ENCODE assay signal across 28 cellular contexts in the genomic region with DNA sequence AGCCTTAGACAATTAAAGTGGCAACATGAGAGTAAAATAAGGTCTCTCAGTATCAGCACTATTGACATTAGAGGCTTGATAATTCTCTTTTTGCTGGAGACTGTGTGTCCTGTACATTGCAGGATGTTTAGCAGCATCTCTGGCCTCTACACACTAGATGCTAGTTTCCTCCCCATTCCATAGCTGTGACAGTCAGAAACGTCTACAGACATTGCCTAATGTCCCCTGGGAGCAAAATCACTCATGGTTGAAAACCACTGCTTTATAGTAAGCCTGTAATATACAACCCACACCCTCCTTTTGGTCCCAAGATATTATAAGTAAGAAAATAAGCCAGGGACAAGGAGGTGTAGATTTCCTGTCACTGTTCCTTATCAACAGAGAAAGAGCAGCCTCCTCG.
DNase-seq lines count a peak whose midpoint lies in the region; ATAC-seq and TF ChIP-seq lines count a peak whose summit lies in the region.
"Had no signal": no experiment of that assay in that cellular context is flagged by ENCODE, and none has a peak within 500 bp of the region (broad histone marks: within the 10 kb centered on the region; RNA-seq: fewer than 3 reads in every experiment).

No MANE protein-coding gene starts in this region.

- H3K4me1 Mint-ChIP-seq in activated CD4-positive, alpha-beta T cell treated with anti-CD3 and anti-CD28 coated beads, Interleukin-2, amount 10 ng/mL, durations not matched to agents 24 days and 14 days, result no peaks in the 10 kb centered on the region
- H3K4me1 Mint-ChIP-seq: activated CD4-positive, alpha-beta T cell treated with anti-CD3 and anti-CD28 coated beads, Interleukin-2, amount 10 ng/mL, durations not matched to agents 7 days and 5 days; activated CD8-positive, alpha-beta memory T cell treated with anti-CD3 and anti-CD28 coated beads, Interleukin-2, amount 10 ng/mL, durations not matched to agents 7 days and 5 days; naive thymus-derived CD8-positive, alpha-beta T cell had no signal

- intact Hi-C loops in activated CD4-positive, alpha-beta T cell treated with anti-CD3 and anti-CD28 coated beads, Interleukin-2, amount 10 ng/mL, durations not matched to agents 24 days and 14 days (cut with micrococcal nuclease), result no loop called here

- DNase-seq in AG10803 (ENCODE audit: low read depth) (peak; percentile 76), HS-5 (ENCODE audit: low read depth) (peak; percentile 10), cardiac fibroblast (ENCODE audit: low read depth in 2 of 2) (peak; percentile 59 to 91), retina (peak; percentile 9)
- DNase-seq in activated CD4-positive, alpha-beta T cell treated with anti-CD3 and anti-CD28 coated beads, Interleukin-2, amount 10 ng/mL, durations not matched to agents 24 days and 14 days, result no peak
- DNase-seq: activated CD4-positive, alpha-beta T cell treated with anti-CD3 and anti-CD28 coated beads, Interleukin-2, amount 10 ng/mL, durations not matched to agents 7 days and 5 days; activated CD8-positive, alpha-beta memory T cell treated with anti-CD3 and anti-CD28 coated beads, Interleukin-2, amount 10 ng/mL, durations not matched to agents 7 days and 5 days; CD8-positive, alpha-beta T cell; colonic mucosa; DMS153; endodermal cell; esophagus squamous epithelium; GF-D8; heart left ventricle; left colon; MM.1S; naive thymus-derived CD8-positive, alpha-beta T cell; NCI-H1436 treated with DMSO at 0.1 percent for 48 hours; NCI-H524 treated with DMSO at 0.1 percent for 48 hours; pancreas; right cardiac atrium; stimulated activated CD4-positive, alpha-beta T cell treated with anti-CD3 and anti-CD28 coated beads, Interleukin-15, amount 100 ng/mL, for 24 hours; upper lobe of left lung had no signal

- ATAC-seq in HG03039 (IDR thresholded peaks at IDR 0.05; ENCODE audit: unreplicated experiment) (no peak), GM18907 (IDR thresholded peaks at IDR 0.05; ENCODE audit: unreplicated experiment) (no peak), GM21447 (IDR thresholded peaks at IDR 0.05; ENCODE audit: unreplicated experiment) (no peak)
- ATAC-seq: activated CD8-positive, alpha-beta memory T cell treated with anti-CD3 and anti-CD28 coated beads, Interleukin-2, amount 10 ng/mL, durations not matched to agents 7 days and 5 days; activated naive CD4-positive, alpha-beta T cell treated with anti-CD3 and anti-CD28 coated beads, Interleukin-2, amount 50 U/mL, for 72 hours; CD8-positive, alpha-beta T cell; GM12878; heart left ventricle; left colon; naive thymus-derived CD8-positive, alpha-beta T cell; pancreas; right cardiac atrium had no signal

- H3K4me3 Mint-ChIP-seq in activated CD4-positive, alpha-beta T cell treated with anti-CD3 and anti-CD28 coated beads, Interleukin-2, amount 10 ng/mL, durations not matched to agents 24 days and 14 days, result no peak overlapping the region
- H3K4me3 Mint-ChIP-seq: activated CD4-positive, alpha-beta T cell treated with anti-CD3 and anti-CD28 coated beads, Interleukin-2, amount 10 ng/mL, durations not matched to agents 7 days and 5 days; activated CD8-positive, alpha-beta memory T cell treated with anti-CD3 and anti-CD28 coated beads, Interleukin-2, amount 10 ng/mL, durations not matched to agents 7 days and 5 days; CD8-positive, alpha-beta T cell; endodermal cell; naive thymus-derived CD8-positive, alpha-beta T cell had no signal

- H3K9me3 Mint-ChIP-seq in activated CD4-positive, alpha-beta T cell treated with anti-CD3 and anti-CD28 coated beads, Interleukin-2, amount 10 ng/mL, durations not matched to agents 24 days and 14 days, result no peaks in the 10 kb centered on the region
- H3K9me3 Mint-ChIP-seq: activated CD4-positive, alpha-beta T cell treated with anti-CD3 and anti-CD28 coated beads, Interleukin-2, amount 10 ng/mL, durations not matched to agents 7 days and 5 days; activated naive CD4-positive, alpha-beta T cell treated with anti-CD3 and anti-CD28 coated beads, Interleukin-2, amount 50 U/mL, for 72 hours; CD8-positive, alpha-beta T cell; endodermal cell had no signal

- no peak overlapping the region for H3K27ac Mint-ChIP-seq in activated CD4-positive, alpha-beta T cell treated with anti-CD3 and anti-CD28 coated beads, Interleukin-2, amount 10 ng/mL, durations not matched to agents 24 days and 14 days
- H3K27ac Mint-ChIP-seq: activated CD4-positive, alpha-beta T cell treated with anti-CD3 and anti-CD28 coated beads, Interleukin-2, amount 10 ng/mL, durations not matched to agents 7 days and 5 days; activated CD8-positive, alpha-beta memory T cell treated with anti-CD3 and anti-CD28 coated beads, Interleukin-2, amount 10 ng/mL, durations not matched to agents 7 days and 5 days; activated naive CD4-positive, alpha-beta T cell treated with anti-CD3 and anti-CD28 coated beads, Interleukin-2, amount 50 U/mL, for 72 hours; CD8-positive, alpha-beta T cell; endodermal cell; naive thymus-derived CD8-positive, alpha-beta T cell had no signal

- TF ChIP-seq CTCF in AG10803 (conservative IDR thresholded peaks at IDR 0.05; ENCODE audit: low read length) (no peak), cardiac fibroblast (IDR thresholded peaks at IDR 0.05; ENCODE audit: low read depth, low read length) (no peak)

- no peaks in the 10 kb centered on the region for H3K36me3 Mint-ChIP-seq in activated CD4-positive, alpha-beta T cell treated with anti-CD3 and anti-CD28 coated beads, Interleukin-2, amount 10 ng/mL, durations not matched to agents 24 days and 14 days (ENCODE audit: low read depth)
- H3K36me3 Mint-ChIP-seq: activated CD8-positive, alpha-beta memory T cell treated with anti-CD3 and anti-CD28 coated beads, Interleukin-2, amount 10 ng/mL, durations not matched to agents 7 days and 5 days; activated naive CD4-positive, alpha-beta T cell treated with anti-CD3 and anti-CD28 coated beads, Interleukin-2, amount 50 U/mL, for 72 hours; CD8-positive, alpha-beta T cell; naive thymus-derived CD8-positive, alpha-beta T cell had no signal

- H3K27me3 Mint-ChIP-seq in activated CD4-positive, alpha-beta T cell treated with anti-CD3 and anti-CD28 coated beads, Interleukin-2, amount 10 ng/mL, durations not matched to agents 24 days and 14 days, result no peaks in the 10 kb centered on the region
- H3K27me3 Mint-ChIP-seq: activated CD4-positive, alpha-beta T cell treated with anti-CD3 and anti-CD28 coated beads, Interleukin-2, amount 10 ng/mL, durations not matched to agents 7 days and 5 days; activated CD8-positive, alpha-beta memory T cell treated with anti-CD3 and anti-CD28 coated beads, Interleukin-2, amount 10 ng/mL, durations not matched to agents 7 days and 5 days had no signal

- H3K4me3 ChIP-seq in AG10803 (ENCODE audit: low read length) (no peak overlapping the region), cardiac fibroblast (replicated peaks in 1 of 2; ENCODE audit: low read depth in 2 of 2, low read length in 2 of 2) (no peak overlapping the region)
- H3K4me3 ChIP-seq: colonic mucosa, esophagus squamous epithelium, GM12878, heart left ventricle, pancreas, upper lobe of left lung had no signal
